7 cellular contexts compared by ENCODE assay signal in genomic region chr11:65116370-65117205, GRCh38. TPM values are rescaled to one million over a fixed set of nuclear protein-coding genes. Genes with fewer than 3 reads are reported as not detected.
DNase-seq lines count a peak whose midpoint lies in the region; ATAC-seq and TF ChIP-seq lines count a peak whose summit lies in the region.

No MANE protein-coding gene starts in this region.

- TF ChIP-seq CTCF in heart left ventricle (IDR thresholded peaks at IDR 0.05): no peak

- H3K4me1 ChIP-seq in heart left ventricle: peaks cover 0 to 71% (median 46%) of the 10 kb centered on the region in 12 donors

- peak overlapping the region; percentile 71 to 93 (median 84) for H3K27ac ChIP-seq in heart left ventricle

- TF ChIP-seq POLR2A in heart left ventricle (IDR thresholded peaks at IDR 0.05): no peak

- ATAC-seq in GM21528 (IDR thresholded peaks at IDR 0.05; ENCODE audit: low FRiP score, unreplicated experiment) (peak; percentile 3), heart left ventricle (peak in 1 of 4 donors; percentile 2), GM21526 (IDR thresholded peaks at IDR 0.05; ENCODE audit: low FRiP score, unreplicated experiment) (no peak)

- no peaks in the 10 kb centered on the region for H3K9me3 ChIP-seq in heart left ventricle

- peaks cover 0 to 45% (median 33%) of the 10 kb centered on the region in 9 donors for H3K36me3 ChIP-seq in heart left ventricle

- peaks cover 0 to 5% (median 0%) of the 10 kb centered on the region in 9 donors for H3K27me3 ChIP-seq in heart left ventricle

- DNase-seq in NCI-H774 (lab: John Stamatoyannopoulos, UW): peak; percentile 23
- peak; percentile 51 for DNase-seq in activated gamma-delta T cell treated with Interleukin-2 at 50 U/mL for 16 hours
- DNase-seq in heart left ventricle: peak in 3 of 5 donors; percentile 20 to 48 (median 47)
- peak; percentile 38 for DNase-seq in renal cortical epithelial cell (ENCODE audit: low read depth)
- no peak for DNase-seq in OCI-M2 (lab: John Stamatoyannopoulos, UW; ENCODE audit: unreplicated experiment)

- 21 to 35% (median 27%) methylated on average over 37 to 68 of the region's 68 CpGs for WGBS in heart left ventricle, 4 donors

- peak overlapping the region; percentile 67 to 99 (median 88) for H3K4me3 ChIP-seq in heart left ventricle

- intact Hi-C loops in heart left ventricle (cut with DNase I): loop anchor here (1.0 to 10.0 kb wide), 10 partner anchors 20 to 342 kb away; partner anchors contain the start of genes ARL2 (in 5 of the 10), CDC42BPG (in 2 of the 10), CAPN1 (in 1 of the 10) and DPF2 (in 1 of the 10)

RNA-seq across cellular contexts. Expression of gene ZNHIT2, which starts 0.9 kb away (rescaled TPM):
- 10 to 100 TPM in 1 of 9 donors, 1 to 10 TPM in 8; 5.5 to 14.3 (median 7.3) TPM for total RNA-seq in heart left ventricle
- polyA plus RNA-seq in heart left ventricle: 10 to 100 TPM; 12.4 to 15.5 TPM
- total RNA-seq in renal cortical epithelial cell: 8.3 and 14.2 TPM in 2 replicates

RNA-seq across cellular contexts. Expression of gene TM7SF2, which starts 4.9 kb away (rescaled TPM):
- 100 to 1,000 TPM in 3 of 9 donors, 10 to 100 TPM in 6; 25.1 to 752 (median 78.6) TPM for total RNA-seq in heart left ventricle
- polyA plus RNA-seq in heart left ventricle: 10 to 100 TPM; 17.6 to 59.9 TPM
- 38.0 and 41.0 TPM in 2 replicates for total RNA-seq in renal cortical epithelial cell

RNA-seq across cellular contexts. Expression of gene FAU, which starts 5.3 kb away (rescaled TPM):
- total RNA-seq in heart left ventricle (100 to 1,000 TPM; 388 to 652 (median 636) TPM), renal cortical epithelial cell (166 and 286 TPM in 2 replicates)
- polyA plus RNA-seq in heart left ventricle: 1,000 to 10,000 TPM in 1 of 2 donors, 100 to 1,000 TPM in 1; 973 to 1,119 TPM

RNA-seq across cellular contexts. Expression of gene MRPL49, which starts 5.5 kb away (rescaled TPM):
- total RNA-seq in heart left ventricle: 10 to 100 TPM; 33.1 to 66.6 (median 42.1) TPM
- polyA plus RNA-seq in heart left ventricle: 10 to 100 TPM; 13.7 to 59.2 TPM
- 55.3 and 97.8 TPM in 2 replicates for total RNA-seq in renal cortical epithelial cell

RNA-seq across cellular contexts. Expression of gene SYVN1, which starts 17.7 kb away (rescaled TPM):
- total RNA-seq in heart left ventricle (10 to 100 TPM; 21.7 to 65.8 (median 28.2) TPM), renal cortical epithelial cell (17.2 and 49.8 TPM in 2 replicates)
- polyA plus RNA-seq in heart left ventricle: 10 to 100 TPM; 13.9 to 34.5 TPM
